9 cellular contexts compared by ENCODE assay signal in the genomic region with DNA sequence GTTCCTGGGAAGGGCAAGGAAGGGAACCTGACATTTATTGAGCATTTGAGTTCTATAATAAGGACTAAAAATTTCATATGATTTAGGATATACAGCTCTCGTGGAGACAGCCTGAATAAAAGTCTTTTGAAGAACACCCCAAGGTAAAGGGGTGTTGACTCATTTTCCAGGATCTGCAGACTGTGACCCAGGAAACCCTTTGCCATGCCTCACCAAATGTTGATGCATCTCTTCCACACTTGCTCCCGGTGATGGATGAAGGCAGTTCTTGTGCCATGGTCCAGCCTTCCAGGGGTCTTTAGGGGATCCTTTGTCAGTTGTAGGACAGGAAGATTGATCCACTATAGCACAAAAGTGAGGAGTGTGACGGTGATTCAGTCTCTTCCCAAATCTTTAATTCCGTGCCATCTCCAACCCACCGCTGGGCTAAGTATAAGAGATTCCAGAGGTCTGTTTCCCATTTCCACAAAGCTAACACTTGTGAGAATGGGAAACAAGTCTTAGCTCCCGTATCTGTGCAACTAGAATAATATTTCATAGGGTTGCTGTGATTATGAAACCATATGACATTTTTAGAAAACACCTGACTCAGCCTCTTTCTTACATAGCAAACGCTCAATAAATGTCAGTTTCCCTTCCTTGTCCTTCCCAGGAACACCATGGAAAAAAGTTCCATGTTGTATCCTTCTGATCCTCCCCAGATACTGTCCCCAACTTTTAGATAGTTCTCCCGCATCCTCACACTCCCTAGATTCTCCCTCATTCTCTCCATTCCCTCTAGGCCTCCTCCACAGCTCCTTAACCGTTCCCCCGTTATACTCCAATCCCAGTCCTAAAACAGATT. TPM values are rescaled to one million over a fixed set of nuclear protein-coding genes. Genes with fewer than 3 reads are reported as not detected.
DNase-seq lines count a peak whose midpoint lies in the region; ATAC-seq, FAIRE-seq and TF ChIP-seq lines count a peak whose summit lies in the region.
"Had no signal": no experiment of that assay in that cellular context is flagged by ENCODE, and none has a peak within 500 bp of the region (broad histone marks: within the 10 kb centered on the region; RNA-seq: fewer than 3 reads in every experiment).

No MANE protein-coding gene starts in this region.

- intact Hi-C loops in Right ventricle myocardium superior (cut with DNase I) (loop anchor here (10.0 kb wide), 1 partner anchor 184 kb away; a partner anchor contains a TSS), aorta (cut with DNase I) (loop anchor here (10.0 kb wide), 1 partner anchor 184 kb away; a partner anchor contains a TSS)

- FAIRE-seq in bronchial epithelial cell (lab: Jason Lieb, UNC), result no peak
- FAIRE-seq: TTC549 had no signal

- no peak for DNase-seq in right atrium auricular region (ENCODE audit: low spot score)
- no peak for DNase-seq in Right ventricle myocardium superior
- no peak for DNase-seq in bronchial epithelial cell (ENCODE audit: low read depth)
- no peak for DNase-seq in aorta
- DNase-seq in stimulated activated naive CD4-positive, alpha-beta T cell (lab: John Stamatoyannopoulos, UW), result no peak

- ATAC-seq in Right ventricle myocardium superior (ENCODE audit: poor library complexity), result no peak
- ATAC-seq in aorta (ENCODE audit: low FRiP score), result no peak
- ATAC-seq in GM21360 (IDR thresholded peaks at IDR 0.05; ENCODE audit: unreplicated experiment), result no peak
- no peak for ATAC-seq in GM19467 (IDR thresholded peaks at IDR 0.05; ENCODE audit: unreplicated experiment)

- H3K9me3 ChIP-seq in right atrium auricular region, result no peaks in the 10 kb centered on the region
- no peaks in the 10 kb centered on the region for H3K9me3 ChIP-seq in mesodermal cell (ENCODE audit: control insufficient read depth, low read length)
- H3K9me3 ChIP-seq in aorta (ENCODE audit: control insufficient read depth, low read length), result no peaks in the 10 kb centered on the region

- H3K36me3 ChIP-seq in right atrium auricular region, result peaks cover 25% of the 10 kb centered on the region
- peaks cover 2% of the 10 kb centered on the region for H3K36me3 ChIP-seq in bronchial epithelial cell (ENCODE audit: control insufficient read depth, insufficient read depth, low read length)
- peaks cover 33% of the 10 kb centered on the region for H3K36me3 ChIP-seq in mesodermal cell (ENCODE audit: control insufficient read depth, insufficient read depth, low read length)
- no peaks in the 10 kb centered on the region for H3K36me3 ChIP-seq in aorta (ENCODE audit: control insufficient read depth in 1 of 2, insufficient read depth in 2 of 2, low read length in 1 of 2)

- WGBS in mesodermal cell (ENCODE audit: insufficient coverage in 2 of 2), 2 experiments, result 28 to 29% methylated on average over 5 to 6 of the region's 10 CpGs
- 26% methylated on average over 10 of the region's 10 CpGs for WGBS in aorta, 2 donors

- H3K27ac ChIP-seq in right atrium auricular region (peak overlapping the region; percentile 92 to 95), mesodermal cell (ENCODE audit: low read depth, low read length, severe bottlenecking) (peak overlapping the region; percentile 98), aorta (ENCODE audit: low read depth in 1 of 2, low read length in 2 of 2) (peak overlapping the region in 1 of 2 donors; percentile 76)

- H3K4me1 ChIP-seq in right atrium auricular region (peaks cover 0 to 32% of the 10 kb centered on the region in 2 donors), mesodermal cell (ENCODE audit: control insufficient read depth, insufficient read depth, low read length, poor library complexity, severe bottlenecking) (peaks cover 18% of the 10 kb centered on the region), aorta (ENCODE audit: control insufficient read depth in 1 of 2, insufficient read depth in 2 of 2, low read length in 2 of 2) (peaks cover 0 to 4% of the 10 kb centered on the region in 2 donors)

- H3K4me3 ChIP-seq in right atrium auricular region, result peak overlapping the region; percentile 62 to 67
- peak overlapping the region; percentile 74 for H3K4me3 ChIP-seq in bronchial epithelial cell (ENCODE audit: low read depth, low read length)
- peak overlapping the region; percentile 76 for H3K4me3 ChIP-seq in mesodermal cell (ENCODE audit: extremely low read depth, insufficient read depth, low read length, poor library complexity, severe bottlenecking)
- H3K4me3 ChIP-seq in aorta (ENCODE audit: low read length in 2 of 2), result peak overlapping the region; percentile 3 to 54

- H3K27me3 ChIP-seq in right atrium auricular region, result no peaks in the 10 kb centered on the region
- no peaks in the 10 kb centered on the region for H3K27me3 ChIP-seq in bronchial epithelial cell (ENCODE audit: control insufficient read depth, insufficient read depth, low read length)
- no peaks in the 10 kb centered on the region for H3K27me3 ChIP-seq in aorta (ENCODE audit: control insufficient read depth in 1 of 2, insufficient read depth in 2 of 2, low read length in 1 of 2)

- TF ChIP-seq CTCF in right atrium auricular region (IDR thresholded peaks at IDR 0.05) (no peak), bronchial epithelial cell (IDR thresholded peaks at IDR 0.05; ENCODE audit: insufficient read depth, low read length, severe bottlenecking) (no peak)

RNA-seq across cellular contexts. Expression of a gene that starts 0.8 kb away (rescaled TPM):
- total RNA-seq in right atrium auricular region (10 to 100 TPM; 30.4 to 30.8 TPM), Right ventricle myocardium superior (40.9 TPM), bronchial epithelial cell (28.9 and 31.9 TPM in 2 replicates), aorta (10 to 100 TPM; 33.3 to 45.3 TPM)
- 61.1 TPM for polyA plus RNA-seq in mesodermal cell (2013, experiment 1 of 2)
- 59.7 TPM for polyA plus RNA-seq in mesodermal cell (2013, experiment 2 of 2)
- polyA plus RNA-seq in aorta, result 100 to 1,000 TPM in 1 of 2 donors, 10 to 100 TPM in 1; 15.3 to 109 TPM

RNA-seq across cellular contexts. Expression of a gene that starts 15.6 kb away (rescaled TPM):
- total RNA-seq in right atrium auricular region (not detected), Right ventricle myocardium superior (not detected), bronchial epithelial cell (not detected in 2 replicates), aorta (under 1 TPM in 1 of 2 donors, not detected in 1; 0.33 TPM)
- polyA plus RNA-seq in mesodermal cell (2013, experiment 1 of 2), result 0.66 TPM
- polyA plus RNA-seq in mesodermal cell (2013, experiment 2 of 2), result 0.51 TPM
- polyA plus RNA-seq in aorta, result not detected

RNA-seq across cellular contexts. Expression of a gene that starts 21.1 kb away (rescaled TPM):
- total RNA-seq in right atrium auricular region (10 to 100 TPM; 26.9 to 28.3 TPM), Right ventricle myocardium superior (37.0 TPM), bronchial epithelial cell (24.3 and 29.7 TPM in 2 replicates), aorta (10 to 100 TPM; 32.7 to 43.6 TPM)
- 57.8 TPM for polyA plus RNA-seq in mesodermal cell (2013, experiment 1 of 2)
- 56.8 TPM for polyA plus RNA-seq in mesodermal cell (2013, experiment 2 of 2)
- polyA plus RNA-seq in aorta, result 100 to 1,000 TPM in 1 of 2 donors, 10 to 100 TPM in 1; 38.6 to 112 TPM

RNA-seq across cellular contexts. Expression of a gene that starts 25.2 kb away (rescaled TPM):
- 100 to 1,000 TPM; 416 to 549 TPM for total RNA-seq in right atrium auricular region
- 359 TPM for total RNA-seq in Right ventricle myocardium superior
- total RNA-seq in bronchial epithelial cell, result 341 and 429 TPM in 2 replicates
- 554 TPM for polyA plus RNA-seq in mesodermal cell (2013, experiment 1 of 2)
- polyA plus RNA-seq in mesodermal cell (2013, experiment 2 of 2), result 537 TPM
- 100 to 1,000 TPM; 386 to 452 TPM for total RNA-seq in aorta
- polyA plus RNA-seq in aorta, result 1,000 to 10,000 TPM; 1,642 to 3,916 TPM

RNA-seq across cellular contexts. Expression of a gene that starts 52.5 kb away (rescaled TPM):
- total RNA-seq in right atrium auricular region (under 1 TPM; 0.12 to 0.59 TPM), Right ventricle myocardium superior (0.81 TPM), bronchial epithelial cell (0.26 and 1.4 TPM in 2 replicates), aorta (1 to 10 TPM in 1 of 2 donors, under 1 TPM in 1; 0.49 to 2.8 TPM)
- 22.4 TPM for polyA plus RNA-seq in mesodermal cell (2013, experiment 1 of 2)
- 21.1 TPM for polyA plus RNA-seq in mesodermal cell (2013, experiment 2 of 2)
- 1 to 10 TPM in 1 of 2 donors, under 1 TPM in 1; 0.38 to 2.5 TPM for polyA plus RNA-seq in aorta
